Comparison of ENCODE assay signal across 8 cellular contexts in the genomic region with DNA sequence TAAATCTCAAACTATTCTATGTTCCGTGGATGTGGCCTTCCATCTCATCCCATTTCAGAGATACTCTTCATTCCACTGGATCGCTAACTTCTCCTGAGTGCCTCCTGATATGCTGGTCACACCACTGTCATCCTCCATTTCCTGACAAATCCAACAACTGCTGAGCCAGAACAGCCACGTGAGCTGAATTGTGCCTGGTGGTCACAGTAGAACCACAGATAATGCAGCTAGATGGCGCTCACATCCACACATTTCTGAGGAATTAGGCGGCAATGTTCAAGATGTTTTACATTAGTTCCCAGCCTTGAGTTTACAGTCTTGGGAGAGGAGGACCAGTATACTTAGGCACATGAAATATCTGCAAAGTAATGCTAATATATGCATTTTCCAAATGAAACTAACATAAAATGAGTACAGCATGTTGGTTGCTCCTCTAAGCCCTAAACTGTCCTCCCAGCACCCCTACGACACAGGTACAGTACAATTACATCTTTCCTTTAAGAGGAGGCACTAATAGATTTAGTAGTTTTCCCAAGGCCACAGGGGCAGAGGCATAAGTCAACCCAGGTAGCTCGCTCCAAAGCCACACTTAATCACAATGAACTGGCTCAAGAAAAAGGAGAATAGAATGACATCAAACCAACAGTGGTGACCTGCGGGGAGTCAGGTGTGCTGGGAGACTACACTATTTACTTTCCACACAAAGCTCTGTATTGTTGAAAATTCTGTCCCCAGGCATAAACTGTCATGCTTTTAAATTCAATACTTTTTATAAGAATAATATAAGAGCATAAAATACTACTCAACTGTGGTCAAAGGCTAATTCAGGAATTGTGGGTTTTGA.
DNase-seq lines count a peak whose midpoint lies in the region; ATAC-seq, FAIRE-seq and TF ChIP-seq lines count a peak whose summit lies in the region.

No MANE protein-coding gene starts in this region.

- FAIRE-seq in TTC549 (lab: Jason Lieb, UNC): peak; percentile 96

- DNase-seq in DND-41 (peak; percentile 59), HCT116 (ENCODE audit: low read depth, low spot score) (peak; percentile 68), NCI-H2029 treated with DMSO at 0.1 percent for 48 hours (lab: John Stamatoyannopoulos, UW) (peak; percentile 38), T47D (ENCODE audit: low read depth in 1 of 2, low spot score in 1 of 2) (peak; percentile 42 to 73), iris pigment epithelial cell (ENCODE audit: low read depth) (peak; percentile 90)
- DNase-seq in stimulated activated CD4-positive, alpha-beta T cell treated with anti-CD3 and anti-CD28 coated beads, Interleukin-1b, Interleukin-23, amount 100 ng/mL, for 1 hour (ENCODE audit: low read depth in 2 of 2): peak; percentile 16 to 24

- H3K4me3 ChIP-seq in DND-41 (ENCODE audit: low read depth in 1 of 2, low read length in 2 of 2): no peak overlapping the region
- H3K4me3 ChIP-seq in HCT116 (replicated peaks in 1 of 2; ENCODE audit: low read depth in 1 of 2, low read length in 2 of 2): no peak overlapping the region

- H3K9me3 ChIP-seq in DND-41 (ENCODE audit: insufficient read depth, low read length, severe bottlenecking): peaks cover 7% of the 10 kb centered on the region
- no peaks in the 10 kb centered on the region for H3K9me3 ChIP-seq in HCT116 (ENCODE audit: control insufficient read depth in 1 of 2, insufficient read depth in 1 of 2, low read depth in 1 of 2, low read length in 2 of 2)

- intact Hi-C loops in HCT116 (cut with micrococcal nuclease): loop anchor here (1.0 kb wide), 1 partner anchor 287 kb away; no protein-coding TSS in a partner anchor

- no peaks in the 10 kb centered on the region for H3K36me3 ChIP-seq in DND-41 (ENCODE audit: insufficient read depth, low read length)
- H3K36me3 ChIP-seq in HCT116 (ENCODE audit: control insufficient read depth in 1 of 2, insufficient read depth in 2 of 2, low read length in 2 of 2): no peaks in the 10 kb centered on the region

- peak overlapping the region; percentile 45; the same call in 1 of the 2 replicates for H2AFZ ChIP-seq in DND-41 (ENCODE audit: low read depth, low read length)
- peak overlapping the region; percentile 36 for H2AFZ ChIP-seq in HCT116 (ENCODE audit: low read depth, low read length, poor library complexity, severe bottlenecking)

- H3K9ac ChIP-seq in DND-41 (ENCODE audit: low read depth, low read length): no peak overlapping the region
- H3K9ac ChIP-seq in HCT116 (ENCODE audit: low read length): no peak overlapping the region

- no peaks in the 10 kb centered on the region for H3K27me3 ChIP-seq in DND-41 (ENCODE audit: insufficient read depth, low read length, poor library complexity)
- H3K27me3 ChIP-seq in HCT116 (ENCODE audit: insufficient read depth, low read length): no peaks in the 10 kb centered on the region

- peak; percentile 91 for TF ChIP-seq RAD21 in HCT116 (IDR thresholded peaks at IDR 0.05; ENCODE audit: low read depth)

- no TSS peak for BruUV-seq in HCT116 (replicated peaks; lab: Mats Ljungman, UMichigan)

- H3K4me1 ChIP-seq in DND-41 (ENCODE audit: insufficient read depth, low read length) (no peaks in the 10 kb centered on the region), HCT116 (ENCODE audit: control insufficient read depth in 1 of 2, insufficient read depth in 2 of 2, low read length in 2 of 2) (peaks cover 0 to 6% of the 10 kb centered on the region in 2 experiments; a peak in 1 of 4 replicates)

- in situ Hi-C loops in T47D (cut with HindIII; ENCODE audit: low pct_unique_long_range_greater_than_20kb, low sequenced_read_pairs): no loop called here

- H4K20me1 ChIP-seq in DND-41 (ENCODE audit: insufficient read depth, low read length) (no peaks in the 10 kb centered on the region), HCT116 (ENCODE audit: insufficient read depth) (no peaks in the 10 kb centered on the region)

- no peaks in the 10 kb centered on the region for H3K79me2 ChIP-seq in DND-41 (ENCODE audit: insufficient read depth, low read length)
- no peaks in the 10 kb centered on the region for H3K79me2 ChIP-seq in HCT116 (ENCODE audit: insufficient read depth, low read length)

- peak; percentile 84 for TF ChIP-seq CTCF in DND-41 (IDR thresholded peaks at IDR 0.05; ENCODE audit: borderline replicate concordance, extremely low read depth, low read length, poor library complexity, severe bottlenecking)
- peak; percentile 75 to 87 (median 77); a peak in 5 of 6 replicates for TF ChIP-seq CTCF in HCT116 (IDR thresholded peaks at IDR 0.05 in 2 of 3, conservative IDR thresholded peaks at IDR 0.05 in 1 of 3; ENCODE audit: borderline replicate concordance in 1 of 3, insufficient read depth in 1 of 3, low read depth in 2 of 3, low read length in 2 of 3)

- no peak for TF ChIP-seq POLR2A in HCT116 (IDR thresholded peaks at IDR 0.05; ENCODE audit: borderline replicate concordance, extremely low read depth, insufficient read depth, insufficient read length)

- no peak overlapping the region for H3K4me2 ChIP-seq in DND-41 (ENCODE audit: insufficient read depth, low read length)
- H3K4me2 ChIP-seq in HCT116 (ENCODE audit: low read length): no peak overlapping the region

- CTCF ChIA-PET in HCT116 (lab: Charles Lee): interaction anchor here (0.7 to 5.0 kb wide), 16 partner anchors 10 to 304 kb away, joined by 3 to 64 read pairs (median 4); no protein-coding TSS in a partner anchor

- POLR2A ChIA-PET in HCT116 (lab: Charles Lee): interaction anchor here (1.3 kb wide), 1 partner anchor 288 kb away, joined by 6 read pairs; no protein-coding TSS in a partner anchor

- H3K27ac ChIP-seq in DND-41 (ENCODE audit: low read length): no peak overlapping the region
- no peak overlapping the region for H3K27ac ChIP-seq in HCT116 (ENCODE audit: low read depth, low read length)

- no peaks in the 10 kb centered on the region for H3K9me2 ChIP-seq in HCT116 (ENCODE audit: insufficient read depth)

- ATAC-seq in DND-41 (ENCODE audit: insufficient read depth, low read depth) (peak; percentile 90), HCT116 (peak; percentile 99), HG02840 (IDR thresholded peaks at IDR 0.05; ENCODE audit: low FRiP score, unreplicated experiment) (no peak)

- RAD21 ChIA-PET in HCT116 (lab: Charles Lee; ENCODE audit: low non-redundant PET in 1 of 2, low total read pairs in 2 of 2, uncharacterized antibody in 2 of 2, unreplicated experiment in 2 of 2): interaction anchor here (0.9 to 1.3 kb wide), 4 partner anchors 288 to 304 kb away, joined by 3 to 6 read pairs (median 4); no protein-coding TSS in a partner anchor

TF ChIP-seq in HCT116, 20 proteins besides CTCF, POLR2A, EP300 and RAD21:
- TF ChIP-seq REST (IDR thresholded peaks at IDR 0.05; ENCODE audit: low read depth) (no peak), FOSL1 (IDR thresholded peaks at IDR 0.05; ENCODE audit: low read depth) (no peak), ELF1 (IDR thresholded peaks at IDR 0.05; ENCODE audit: borderline replicate concordance, low read depth) (no peak), SIN3A (IDR thresholded peaks at IDR 0.05; ENCODE audit: low read depth) (no peak), CBX3 (IDR thresholded peaks at IDR 0.05; ENCODE audit: low read depth) (peak; percentile 50; the same call in 1 of the 2 replicates), YY1 (IDR thresholded peaks at IDR 0.05; ENCODE audit: extremely low read depth, insufficient replicate concordance, low read depth, low read length) (peak; percentile 46), MAX (IDR thresholded peaks at IDR 0.05) (peak; percentile 87), TCF7L2 (IDR thresholded peaks at IDR 0.05; ENCODE audit: borderline replicate concordance, extremely low read depth, insufficient read depth, insufficient read length) (no peak), CEBPB (IDR thresholded peaks at IDR 0.05; ENCODE audit: low read depth) (no peak), EZH2 (IDR thresholded peaks at IDR 0.05) (no peak)

Comparison
In these comparisons a context has a peak if more than half of its experiments do, and no peak if none do; other contexts are left out.
1. DNase-seq: peak in every context shown above with its lines; median percentile 90 in iris pigment epithelial cell; 68 in HCT116; 59 in DND-41; 58 in T47D; 38 in NCI-H2029 treated with DMSO at 0.1 percent for 48 hours; 20 in stimulated activated CD4-positive, alpha-beta T cell treated with anti-CD3 and anti-CD28 coated beads, Interleukin-1b, Interleukin-23, amount 100 ng/mL, for 1 hour.